Comparison of ENCODE assay signal across 9 cellular contexts in the genomic region with DNA sequence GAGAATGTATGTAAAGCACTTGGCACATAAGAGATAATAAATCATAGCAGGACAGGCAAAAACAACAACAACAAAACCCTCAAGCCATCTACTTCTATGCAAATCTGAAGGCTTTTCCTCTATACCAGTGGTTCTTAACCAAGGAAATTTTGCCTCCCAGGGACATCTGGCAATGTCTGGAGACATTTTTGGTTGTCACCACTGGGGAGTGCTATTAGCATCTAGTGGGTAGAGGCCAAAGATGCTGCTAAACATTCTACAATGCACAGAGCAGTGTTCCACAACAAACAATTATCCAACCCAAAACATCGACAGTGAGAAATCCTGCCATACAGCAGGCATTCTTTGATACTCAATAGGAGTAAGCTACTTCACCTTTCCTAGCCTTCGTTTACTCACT. TPM values are rescaled to one million over a fixed set of nuclear protein-coding genes. Genes with fewer than 3 reads are reported as not detected.
DNase-seq lines count a peak whose midpoint lies in the region; ATAC-seq and TF ChIP-seq lines count a peak whose summit lies in the region.
"Had no signal": no experiment of that assay in that cellular context is flagged by ENCODE, and none has a peak within 500 bp of the region (broad histone marks: within the 10 kb centered on the region; RNA-seq: fewer than 3 reads in every experiment).

No MANE protein-coding gene starts in this region.

- TF ChIP-seq CTCF in AG09319 (IDR thresholded peaks at IDR 0.05; ENCODE audit: low read depth, low read length), result peak; percentile 18
- TF ChIP-seq CTCF in GM12874 (IDR thresholded peaks at IDR 0.05; ENCODE audit: insufficient read depth, low read depth, low read length), result peak; percentile 29; the same call in 1 of the 2 replicates
- no peak for TF ChIP-seq CTCF in progenitor cell of endocrine pancreas (IDR thresholded peaks at IDR 0.05; ENCODE audit: unreplicated experiment)

- no peak overlapping the region for H2AFZ ChIP-seq in neuronal stem cell (ENCODE audit: low read length)

- no peaks in the 10 kb centered on the region for H3K79me1 ChIP-seq in neuronal stem cell (ENCODE audit: low read depth, low read length)

- no peak overlapping the region for H3K4ac ChIP-seq in neuronal stem cell (ENCODE audit: low read length)

- no peak overlapping the region for H2BK15ac ChIP-seq in neuronal stem cell (ENCODE audit: low read length)

- peak; percentile 54 for ATAC-seq in T-helper 17 cell
- peak; percentile 52 to 59 for ATAC-seq in right cardiac atrium
- no peak for ATAC-seq in GM18909 (IDR thresholded peaks at IDR 0.05; ENCODE audit: poor library complexity, unreplicated experiment)
- ATAC-seq: body of pancreas had no signal

- intact Hi-C loops in right cardiac atrium (cut with DNase I), result loop anchor here in 1 of 4 donors (5.0 kb wide), 1 partner anchor 35 kb away; no protein-coding TSS in a partner anchor

- no peak for DNase-seq in AG09319 (ENCODE audit: extremely low read depth, low read depth)
- no peak for DNase-seq in T-helper 17 cell
- DNase-seq in right cardiac atrium, result no peak
- DNase-seq in HK-2 (ENCODE audit: unreplicated experiment), result no peak
- DNase-seq in neuronal stem cell (ENCODE audit: low spot score), result no peak
- no peak for DNase-seq in progenitor cell of endocrine pancreas (ENCODE audit: low spot score, unreplicated experiment)

- H3K4me3 Mint-ChIP-seq in T-helper 17 cell (no peak overlapping the region), progenitor cell of endocrine pancreas (ENCODE audit: low read depth) (no peak overlapping the region)

- H3K27ac Mint-ChIP-seq in T-helper 17 cell (no peak overlapping the region), progenitor cell of endocrine pancreas (no peak overlapping the region)

- no peak overlapping the region for H4K91ac ChIP-seq in neuronal stem cell (ENCODE audit: low read depth, low read length, poor library complexity)

- no peak overlapping the region for H3K18ac ChIP-seq in neuronal stem cell (ENCODE audit: low read length)

- H3K27me3 ChIP-seq in right cardiac atrium (ENCODE audit: control insufficient read depth, insufficient read depth) (no peaks in the 10 kb centered on the region), neuronal stem cell (ENCODE audit: control insufficient read depth in 3 of 3, insufficient read depth in 3 of 3, low read depth in 1 of 3, low read length in 3 of 3) (no peaks in the 10 kb centered on the region)
- H3K27me3 ChIP-seq: body of pancreas had no signal

- H3K4me1 Mint-ChIP-seq in T-helper 17 cell (peaks cover 12% of the 10 kb centered on the region), progenitor cell of endocrine pancreas (ENCODE audit: low read depth) (peaks cover 6% of the 10 kb centered on the region)

- H2BK120ac ChIP-seq in neuronal stem cell (ENCODE audit: low read depth, low read length), result no peak overlapping the region

- H4K8ac ChIP-seq in neuronal stem cell (ENCODE audit: low read depth, low read length), result no peak overlapping the region

- H3K9me3 ChIP-seq in T-helper 17 cell (ENCODE audit: control insufficient read depth, low read length, poor library complexity, severe bottlenecking), result no peaks in the 10 kb centered on the region
- no peaks in the 10 kb centered on the region for H3K9me3 ChIP-seq in right cardiac atrium (ENCODE audit: control insufficient read depth, low read length)
- no peaks in the 10 kb centered on the region for H3K9me3 ChIP-seq in neuronal stem cell (replicated peaks in 1 of 2; ENCODE audit: control insufficient read depth in 2 of 2, insufficient read depth in 1 of 2, low read depth in 1 of 2, low read length in 2 of 2)
- H3K9me3 ChIP-seq: body of pancreas had no signal

- no peak overlapping the region for H2AK5ac ChIP-seq in neuronal stem cell (ENCODE audit: low read depth, low read length)

- no peaks in the 10 kb centered on the region for H3K9me3 Mint-ChIP-seq in progenitor cell of endocrine pancreas (ENCODE audit: low read depth)

- 82% methylated on average over 2 of the region's 2 CpGs for WGBS in right cardiac atrium
- no CpG with 5 or more reads among the region's 2 CpGs for WGBS in neuronal stem cell (ENCODE audit: extremely low coverage in 2 of 2, insufficient read length in 2 of 2, insufficient replicate concordance in 1 of 2), 2 donors

- H3K9ac ChIP-seq in neuronal stem cell (ENCODE audit: low read depth, low read length, poor library complexity), result no peak overlapping the region

- H3K14ac ChIP-seq in neuronal stem cell (ENCODE audit: low read length), result no peak overlapping the region

- no peak overlapping the region for H2BK5ac ChIP-seq in neuronal stem cell (ENCODE audit: low read length)

- H3K36me3 ChIP-seq in neuronal stem cell (replicated peaks in 1 of 2; ENCODE audit: control insufficient read depth in 2 of 2, insufficient read depth in 2 of 2, low read length in 2 of 2), result peaks cover 0 to 8% of the 10 kb centered on the region in 2 donors

- H3K36me3 Mint-ChIP-seq in T-helper 17 cell (ENCODE audit: low read depth) (peaks cover 4% of the 10 kb centered on the region), progenitor cell of endocrine pancreas (ENCODE audit: insufficient read depth) (peaks cover 6% of the 10 kb centered on the region)

- H3K27me3 Mint-ChIP-seq in T-helper 17 cell, result no peaks in the 10 kb centered on the region
- no peaks in the 10 kb centered on the region for H3K27me3 Mint-ChIP-seq in progenitor cell of endocrine pancreas

- no peak overlapping the region for H3K23ac ChIP-seq in neuronal stem cell (ENCODE audit: low read depth, low read length, poor library complexity)

- no peak overlapping the region for H3K4me2 ChIP-seq in neuronal stem cell (ENCODE audit: insufficient read depth, low read length, poor library complexity, severe bottlenecking)

- H3K27ac ChIP-seq in right cardiac atrium (ENCODE audit: low read length), result no peak overlapping the region
- H3K27ac ChIP-seq in neuronal stem cell (replicated peaks; ENCODE audit: low read length), result no peak overlapping the region
- H3K27ac ChIP-seq: body of pancreas had no signal

- no peak overlapping the region for H2BK12ac ChIP-seq in neuronal stem cell (ENCODE audit: low read length)

- H3K4me1 ChIP-seq in right cardiac atrium (ENCODE audit: control insufficient read depth, insufficient read depth, low read length), result no peaks in the 10 kb centered on the region
- H3K4me1 ChIP-seq in neuronal stem cell (ENCODE audit: control insufficient read depth in 2 of 2, insufficient read depth in 1 of 2, low read depth in 1 of 2, low read length in 2 of 2), result no peaks in the 10 kb centered on the region
- H3K4me1 ChIP-seq: body of pancreas had no signal

- H3K4me3 ChIP-seq in right cardiac atrium (ENCODE audit: low read length) (no peak overlapping the region), neuronal stem cell (ENCODE audit: low read length in 2 of 2) (no peak overlapping the region)
- H3K4me3 ChIP-seq: body of pancreas had no signal

RNA-seq across cellular contexts. Expression of gene NDRG3, which starts 28.2 kb away (rescaled TPM):
- total RNA-seq in T-helper 17 cell (10 to 100 TPM; 25.5 to 26.0 TPM), right cardiac atrium (10 to 100 TPM; 28.0 to 40.7 (median 34.7) TPM), progenitor cell of endocrine pancreas (24.7 and 25.6 TPM in 2 replicates)
- polyA plus RNA-seq in right cardiac atrium, result 25.5 TPM
- polyA plus RNA-seq in neuronal stem cell (2013, experiment 1 of 2), result 18.6 TPM
- polyA plus RNA-seq in neuronal stem cell (2013, experiment 2 of 2), result 20.0 TPM

RNA-seq across cellular contexts. Expression of gene DSN1, which starts 55.9 kb away (rescaled TPM):
- total RNA-seq in T-helper 17 cell, result 1 to 10 TPM; 9.0 to 9.7 TPM
- 1 to 10 TPM; 4.9 to 7.5 (median 5.7) TPM for total RNA-seq in right cardiac atrium
- 5.0 TPM for polyA plus RNA-seq in right cardiac atrium
- 22.4 TPM for polyA plus RNA-seq in neuronal stem cell (2013, experiment 1 of 2)
- polyA plus RNA-seq in neuronal stem cell (2013, experiment 2 of 2), result 23.0 TPM
- 15.1 and 17.5 TPM in 2 replicates for total RNA-seq in progenitor cell of endocrine pancreas
